24 cellular contexts compared by ENCODE assay signal in genomic region chr2:131015764-131016163, GRCh38.
DNase-seq lines count a peak whose midpoint lies in the region; ATAC-seq, FAIRE-seq and TF ChIP-seq lines count a peak whose summit lies in the region.
"Had no signal": no experiment of that assay in that cellular context is flagged by ENCODE, and none has a peak within 500 bp of the region (broad histone marks: within the 10 kb centered on the region; RNA-seq: fewer than 3 reads in every experiment).

No MANE protein-coding gene starts in this region.

- no peak overlapping the region for H3K4me3 ChIP-seq in A549
- H3K4me3 ChIP-seq in ascending aorta = no peak overlapping the region
- H3K4me3 ChIP-seq in HAP-1 = no peak overlapping the region
- H3K4me3 ChIP-seq: PC-9 had no signal

- peak overlapping the region; percentile 35 for H3K27ac Mint-ChIP-seq in progenitor cell of endocrine pancreas
- H3K27ac Mint-ChIP-seq: B cell; CD8-positive, alpha-beta T cell had no signal

- intact Hi-C loops in ascending aorta (cut with DNase I) (no loop called here), cardiac septum (cut with DNase I) (no loop called here)

- ATAC-seq in A549 = no peak
- ATAC-seq: CD8-positive, alpha-beta T cell; HCT116 had no signal

- TF ChIP-seq RAD21 in A549 (conservative IDR thresholded peaks at IDR 0.05 in 1 of 2, IDR thresholded peaks at IDR 0.05 in 1 of 2) = no peak

- WGBS in A549 (ENCODE audit: missing lambda C conversion rate) = 88% methylated on average over 11 of the region's 11 CpGs

- no peak overlapping the region for H3K4me3 Mint-ChIP-seq in progenitor cell of endocrine pancreas (ENCODE audit: low read depth)
- H3K4me3 Mint-ChIP-seq: B cell; CD8-positive, alpha-beta T cell had no signal

- no peaks in the 10 kb centered on the region for H3K36me3 Mint-ChIP-seq in progenitor cell of endocrine pancreas (ENCODE audit: insufficient read depth)
- H3K36me3 Mint-ChIP-seq: CD8-positive, alpha-beta T cell had no signal

- H3K27ac ChIP-seq in A549 = peak overlapping the region; percentile 82 to 85; a peak in 5 of 6 replicates
- H3K27ac ChIP-seq in RWPE1 = peak overlapping the region; percentile 97
- peak overlapping the region; percentile 95 for H3K27ac ChIP-seq in epithelial cell of prostate
- no peak overlapping the region for H3K27ac ChIP-seq in ascending aorta
- H3K27ac ChIP-seq: C4-2B had no signal

- H3K4me2 ChIP-seq in A549 = peak overlapping the region; percentile 87; the same call in 2 of the 3 replicates

- POLR2A ChIA-PET in A549 (lab: Yijun Ruan, JAX) = no interaction called here
- POLR2A ChIA-PET in RWPE1 (lab: Yijun Ruan, JAX; ENCODE audit: low non-redundant PET) = no interaction called here

- no peaks in the 10 kb centered on the region for H3K4me1 Mint-ChIP-seq in progenitor cell of endocrine pancreas (ENCODE audit: low read depth)
- H3K4me1 Mint-ChIP-seq: B cell had no signal

- TF ChIP-seq POLR2A in A549 (IDR thresholded peaks at IDR 0.05; ENCODE audit: low read length) = no peak

- no peak for TF ChIP-seq EP300 in A549 (IDR thresholded peaks at IDR 0.05)

- TF ChIP-seq CTCF in A549 (IDR thresholded peaks at IDR 0.05) = no peak
- TF ChIP-seq CTCF in RWPE1 (conservative IDR thresholded peaks at IDR 0.05; ENCODE audit: low read depth) = no peak
- TF ChIP-seq CTCF in progenitor cell of endocrine pancreas (IDR thresholded peaks at IDR 0.05; ENCODE audit: unreplicated experiment) = no peak
- TF ChIP-seq CTCF in ascending aorta (IDR thresholded peaks at IDR 0.05) = no peak

- no peak for FAIRE-seq in A549 (lab: Jason Lieb, UNC)
- FAIRE-seq: GM12892 had no signal

- H3K9me3 ChIP-seq in A549 (no peaks in the 10 kb centered on the region), ascending aorta (no peaks in the 10 kb centered on the region), HAP-1 (no peaks in the 10 kb centered on the region)

- H3K27me3 Mint-ChIP-seq in progenitor cell of endocrine pancreas = peaks cover 36% of the 10 kb centered on the region

- in situ Hi-C loops in HAP-1 (cut with MboI; ENCODE audit: low sequenced_read_pairs) = no loop called here

- H3K36me3 ChIP-seq in ascending aorta (no peaks in the 10 kb centered on the region), HAP-1 (replicated peaks) (no peaks in the 10 kb centered on the region)

- no peaks in the 10 kb centered on the region for H3K9me3 Mint-ChIP-seq in progenitor cell of endocrine pancreas (ENCODE audit: low read depth)
- H3K9me3 Mint-ChIP-seq: CD8-positive, alpha-beta T cell had no signal

- CTCF ChIA-PET in A549 (lab: Yijun Ruan, JAX) = interaction anchor here (0.7 kb wide), 1 partner anchor 96 kb away, joined by 3 read pairs; no protein-coding TSS in a partner anchor
- CTCF ChIA-PET in RWPE1 (lab: Yijun Ruan, JAX) = no interaction called here

- no peaks in the 10 kb centered on the region for H3K27me3 ChIP-seq in ascending aorta
- H3K27me3 ChIP-seq in HAP-1 (ENCODE audit: low read depth) = no peaks in the 10 kb centered on the region; the same call in 1 of the 2 replicates

- DNase-seq in A549 (ENCODE audit: low read depth in 1 of 2, low spot score in 1 of 2) = no peak
- no peak for DNase-seq in RWPE1 (ENCODE audit: low spot score)
- no peak for DNase-seq in epithelial cell of prostate (ENCODE audit: low read depth, low spot score)
- no peak for DNase-seq in progenitor cell of endocrine pancreas (ENCODE audit: low spot score, unreplicated experiment)
- DNase-seq in ascending aorta (ENCODE audit: low spot score in 2 of 2) = no peak
- no peak for DNase-seq in HAP-1 (ENCODE audit: low spot score in 2 of 2)
- DNase-seq in cardiac septum (ENCODE audit: low spot score) = no peak
- DNase-seq: DND-41, GOT3, IMR-90, KG1, MM.1S, NCI-H1417, NCI-H1694, NCI-H2081, NCI-H2227 treated with DMSO at 0.1 percent for 48 hours, NCI-H526 treated with DMSO at 0.1 percent for 48 hours, PC-9, SHP77 had no signal

- H3K4me1 ChIP-seq in A549 = peaks cover 29% of the 10 kb centered on the region
- H3K4me1 ChIP-seq in ascending aorta = no peaks in the 10 kb centered on the region
- no peaks in the 10 kb centered on the region for H3K4me1 ChIP-seq in HAP-1

TF ChIP-seq in A549, 52 proteins besides CTCF, POLR2A, EP300 and RAD21:
- TF ChIP-seq KDM5A (IDR thresholded peaks at IDR 0.05) = no peak
- no peak for TF ChIP-seq EHF (CRISPR knock-in tag; IDR thresholded peaks at IDR 0.05)
- no peak for TF ChIP-seq JUNB (IDR thresholded peaks at IDR 0.05)
- TF ChIP-seq FOSB (CRISPR knock-in tag; IDR thresholded peaks at IDR 0.05) = no peak
- no peak for TF ChIP-seq POLR2AphosphoS2 (conservative IDR thresholded peaks at IDR 0.05; ENCODE audit: low read length)
TF ChIP-seq in A549: peak in this region for 0.

Comparison
In these comparisons a context has a peak if more than half of its experiments do, and no peak if none do; other contexts are left out.
1. H3K27ac ChIP-seq: peak in A549 (2 of 2), RWPE1 (single experiment) and epithelial cell of prostate (single experiment); none in ascending aorta (0 of 2).